Comparison of ENCODE assay signal across 8 cellular contexts in the genomic region with DNA sequence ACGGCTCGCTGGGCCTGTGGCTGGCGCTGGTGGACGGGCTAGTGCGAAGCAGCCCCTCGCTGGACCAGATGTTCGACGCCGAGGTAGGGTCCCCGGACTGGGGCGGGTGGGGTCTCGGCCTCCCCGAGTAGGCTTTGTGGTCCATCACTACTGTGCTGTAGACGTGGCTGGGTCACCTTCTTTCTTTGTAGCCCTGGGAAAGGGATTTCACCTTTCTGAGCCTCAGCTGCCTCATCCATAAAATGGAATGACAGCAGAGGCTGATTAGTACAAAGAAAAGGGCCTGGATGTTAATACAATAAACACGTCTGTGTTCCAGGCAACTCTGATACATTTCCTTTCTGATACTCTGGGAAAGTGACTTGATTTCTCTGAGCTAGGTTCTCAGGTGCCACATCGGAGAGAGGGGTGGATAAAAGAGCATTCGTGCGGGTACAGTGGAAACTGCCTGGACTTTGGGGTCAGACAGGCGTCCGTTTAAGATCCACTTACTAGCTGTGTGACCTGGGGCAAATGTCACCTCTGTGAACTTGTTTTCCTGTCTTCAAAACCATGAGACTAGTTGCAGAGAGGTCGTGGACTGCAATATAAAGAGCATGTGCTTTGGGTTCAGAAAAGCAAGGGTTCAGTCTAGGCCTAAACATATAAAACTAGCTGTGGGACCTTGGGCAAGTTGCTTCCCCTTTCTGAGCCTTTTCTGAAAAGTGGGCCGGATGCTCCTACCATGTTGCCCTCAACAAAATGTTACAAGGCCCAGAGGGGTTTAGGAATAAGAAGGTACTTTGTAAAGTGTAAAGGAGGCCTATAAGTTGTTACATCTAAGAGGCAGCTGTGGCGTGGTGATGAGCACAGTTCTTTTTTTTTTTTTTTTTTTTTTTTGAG. TPM values are rescaled to one million over a fixed set of nuclear protein-coding genes. Genes with fewer than 3 reads are reported as not detected.
DNase-seq lines count a peak whose midpoint lies in the region; ATAC-seq and TF ChIP-seq lines count a peak whose summit lies in the region.

No MANE protein-coding gene starts in this region.

- DNase-seq in AG09309 (ENCODE audit: low read depth) (no peak), mammary epithelial cell (no peak), NCI-H748 treated with DMSO at 0.1 percent for 48 hours (lab: John Stamatoyannopoulos, UW) (no peak), NCI-H524 treated with DMSO at 0.1 percent for 48 hours (lab: John Stamatoyannopoulos, UW) (no peak)

- H3K9ac ChIP-seq in HUES64 (ENCODE audit: low read depth, low read length) (peak overlapping the region; percentile 79), mammary epithelial cell (ENCODE audit: insufficient read depth, low read length) (peak overlapping the region; percentile 95), muscle layer of colon (ENCODE audit: low read length) (peak overlapping the region; percentile 56)

- peaks cover 34% of the 10 kb centered on the region for H3K79me2 ChIP-seq in mammary epithelial cell (ENCODE audit: insufficient read depth, low read length)

- ATAC-seq in HG02763 (IDR thresholded peaks at IDR 0.05; ENCODE audit: unreplicated experiment) (no peak), HG02884 (IDR thresholded peaks at IDR 0.05; ENCODE audit: unreplicated experiment) (no peak)

- TSS peak; percentile 10 for BruUV-seq in mammary epithelial cell (replicated peaks; lab: Mats Ljungman, UMichigan)

- CTCF ChIA-PET in mammary epithelial cell (lab: Charles Lee; ENCODE audit: low non-redundant PET): interaction anchor here (0.6 to 0.7 kb wide), 2 partner anchors 45 to 344 kb away, joined by 5 to 8 read pairs; no protein-coding TSS in a partner anchor

- H4K20me1 ChIP-seq in mammary epithelial cell (ENCODE audit: insufficient read depth, low read length): no peaks in the 10 kb centered on the region

- H3K9me3 ChIP-seq in HUES64 (ENCODE audit: insufficient read depth, low read depth, low read length) (no peaks in the 10 kb centered on the region), mammary epithelial cell (replicated peaks; ENCODE audit: insufficient read depth, low read length) (no peaks in the 10 kb centered on the region), muscle layer of colon (ENCODE audit: low read length) (no peaks in the 10 kb centered on the region)

- 32% methylated on average over 22 of the region's 23 CpGs for WGBS in HUES64
- WGBS in mammary epithelial cell (ENCODE audit: low coverage, missing lambda C conversion rate): 12% methylated on average over 22 of the region's 23 CpGs

- peaks cover 37% of the 10 kb centered on the region for H3K36me3 ChIP-seq in HUES64 (ENCODE audit: insufficient read depth, low read length)
- H3K36me3 ChIP-seq in mammary epithelial cell (ENCODE audit: insufficient read depth, low read length): no peaks in the 10 kb centered on the region
- H3K36me3 ChIP-seq in muscle layer of colon (ENCODE audit: insufficient read depth, low read length): peaks cover 28% of the 10 kb centered on the region

- H3K4me3 ChIP-seq in AG09309 (ENCODE audit: control insufficient read depth, low read depth, low read length): peak overlapping the region; percentile 69
- peak overlapping the region; percentile 78 for H3K4me3 ChIP-seq in HUES64 (ENCODE audit: low read length)
- H3K4me3 ChIP-seq in mammary epithelial cell (replicated peaks in 1 of 3; ENCODE audit: insufficient read depth in 1 of 3, low read depth in 2 of 3, low read length in 3 of 3): peak overlapping the region; percentile 58 to 66 (median 59)
- peak overlapping the region; percentile 48 to 82 for H3K4me3 ChIP-seq in muscle layer of colon (ENCODE audit: low read depth in 1 of 2, low read length in 2 of 2)

- peak overlapping the region; percentile 72 for H3K4me2 ChIP-seq in mammary epithelial cell (ENCODE audit: insufficient read depth, low read depth, low read length)

- H3K4me1 ChIP-seq in HUES64 (ENCODE audit: insufficient read depth, low read length) (peaks cover 8% of the 10 kb centered on the region; the same call in 1 of the 2 replicates), mammary epithelial cell (ENCODE audit: insufficient read depth, low read length) (peaks cover 28% of the 10 kb centered on the region), muscle layer of colon (ENCODE audit: insufficient read depth, low read length) (peaks cover 29% of the 10 kb centered on the region)

- peak overlapping the region; percentile 81 for H2AFZ ChIP-seq in mammary epithelial cell (ENCODE audit: low read depth, low read length)

- dilution Hi-C loops in mammary epithelial cell (cut with HindIII; ENCODE audit: low sequenced_read_pairs): no loop called here

- in situ Hi-C loops in mammary epithelial cell (cut with MboI; ENCODE audit: low sequenced_read_pairs in 2 of 2): no loop called here

- H3K27me3 ChIP-seq in HUES64 (ENCODE audit: insufficient read depth, low read length) (no peaks in the 10 kb centered on the region), mammary epithelial cell (ENCODE audit: insufficient read depth, low read length) (no peaks in the 10 kb centered on the region), muscle layer of colon (ENCODE audit: control insufficient read depth in 1 of 2, insufficient read depth in 2 of 2, low read length in 2 of 2) (no peaks in the 10 kb centered on the region)

- no peak for TF ChIP-seq CTCF in AG09309 (IDR thresholded peaks at IDR 0.05; ENCODE audit: control insufficient read depth, insufficient read depth, low read depth, low read length, missing control alignments)
- no peak for TF ChIP-seq CTCF in mammary epithelial cell (conservative IDR thresholded peaks at IDR 0.05 in 1 of 2, IDR thresholded peaks at IDR 0.05 in 1 of 2; ENCODE audit: extremely low read depth in 1 of 2, insufficient read depth in 1 of 2, low read depth in 1 of 2, low read length in 2 of 2)

- intact Hi-C loops in mammary epithelial cell (cut with micrococcal nuclease): loop anchor here (1.0 to 5.0 kb wide), 5 partner anchors 28 to 407 kb away; a partner anchor contains a TSS

- H3K27ac ChIP-seq in HUES64 (ENCODE audit: low read depth, low read length): no peak overlapping the region
- H3K27ac ChIP-seq in mammary epithelial cell (ENCODE audit: insufficient read depth, low read depth, low read length): peak overlapping the region; percentile 88
- peak overlapping the region; percentile 73 for H3K27ac ChIP-seq in muscle layer of colon (ENCODE audit: low read depth, low read length)

RNA-seq across cellular contexts. Expression of a gene that starts 0.9 kb away (rescaled TPM):
- 13.1 TPM for polyA plus RNA-seq in HUES64 (2013, experiment 1 of 2)
- 11.8 TPM for polyA plus RNA-seq in HUES64 (2013, experiment 2 of 2)
- 10 to 100 TPM; 20.9 to 25.0 TPM for total RNA-seq in mammary epithelial cell
- polyA plus RNA-seq in mammary epithelial cell: 35.1 TPM
- 40.9 TPM for polyA minus RNA-seq in mammary epithelial cell

RNA-seq across cellular contexts. Expression of a gene that starts 14.3 kb away (rescaled TPM):
- polyA plus RNA-seq in HUES64 (2013, experiment 1 of 2): not detected
- polyA plus RNA-seq in HUES64 (2013, experiment 2 of 2): not detected
- total RNA-seq in mammary epithelial cell: not detected
- not detected for polyA plus RNA-seq in mammary epithelial cell
- not detected for polyA minus RNA-seq in mammary epithelial cell

RNA-seq across cellular contexts. Expression of a gene that starts 15.6 kb away (rescaled TPM):
- 33.6 TPM for polyA plus RNA-seq in HUES64 (2013, experiment 1 of 2)
- 34.7 TPM for polyA plus RNA-seq in HUES64 (2013, experiment 2 of 2)
- total RNA-seq in mammary epithelial cell: 100 to 1,000 TPM; 276 to 550 TPM
- 135 TPM for polyA plus RNA-seq in mammary epithelial cell
- polyA minus RNA-seq in mammary epithelial cell: 326 TPM

RNA-seq across cellular contexts. Expression of a gene that starts 44.2 kb away (rescaled TPM):
- polyA plus RNA-seq in HUES64 (2013, experiment 1 of 2): 29.1 TPM
- polyA plus RNA-seq in HUES64 (2013, experiment 2 of 2): 34.5 TPM
- 10 to 100 TPM in 1 of 2 donors, 1 to 10 TPM in 1; 8.3 to 13.8 TPM for total RNA-seq in mammary epithelial cell
- 44.5 TPM for polyA plus RNA-seq in mammary epithelial cell
- polyA minus RNA-seq in mammary epithelial cell: 31.4 TPM

RNA-seq across cellular contexts. Expression of a gene that starts 52.1 kb away (rescaled TPM):
- 52.9 TPM for polyA plus RNA-seq in HUES64 (2013, experiment 1 of 2)
- 55.6 TPM for polyA plus RNA-seq in HUES64 (2013, experiment 2 of 2)
- total RNA-seq in mammary epithelial cell: 10 to 100 TPM; 31.0 to 69.2 TPM
- 41.8 TPM for polyA plus RNA-seq in mammary epithelial cell
- 100 TPM for polyA minus RNA-seq in mammary epithelial cell
